1 cellular context compared by ENCODE assay signal in genomic region chr16:75254359-75254837, GRCh38.
TF ChIP-seq lines count a peak whose summit lies in the region.

No MANE protein-coding gene starts in this region.

TF ChIP-seq in HepG2, 621 proteins besides CTCF, POLR2A, EP300 and RAD21:
- TF ChIP-seq ZFP1 (CRISPR knock-in tag; IDR thresholded peaks at IDR 0.05) (no peak), MAFG (CRISPR knock-in tag; IDR thresholded peaks at IDR 0.05) (no peak), TOPORS (CRISPR knock-in tag; IDR thresholded peaks at IDR 0.05) (no peak), MZF1 (CRISPR knock-in tag; IDR thresholded peaks at IDR 0.05; ENCODE audit: borderline replicate concordance) (no peak), ZNF776 (CRISPR knock-in tag; IDR thresholded peaks at IDR 0.05) (no peak), GATAD1 (CRISPR knock-in tag; IDR thresholded peaks at IDR 0.05) (no peak)
- TF ChIP-seq, protein P1, sequence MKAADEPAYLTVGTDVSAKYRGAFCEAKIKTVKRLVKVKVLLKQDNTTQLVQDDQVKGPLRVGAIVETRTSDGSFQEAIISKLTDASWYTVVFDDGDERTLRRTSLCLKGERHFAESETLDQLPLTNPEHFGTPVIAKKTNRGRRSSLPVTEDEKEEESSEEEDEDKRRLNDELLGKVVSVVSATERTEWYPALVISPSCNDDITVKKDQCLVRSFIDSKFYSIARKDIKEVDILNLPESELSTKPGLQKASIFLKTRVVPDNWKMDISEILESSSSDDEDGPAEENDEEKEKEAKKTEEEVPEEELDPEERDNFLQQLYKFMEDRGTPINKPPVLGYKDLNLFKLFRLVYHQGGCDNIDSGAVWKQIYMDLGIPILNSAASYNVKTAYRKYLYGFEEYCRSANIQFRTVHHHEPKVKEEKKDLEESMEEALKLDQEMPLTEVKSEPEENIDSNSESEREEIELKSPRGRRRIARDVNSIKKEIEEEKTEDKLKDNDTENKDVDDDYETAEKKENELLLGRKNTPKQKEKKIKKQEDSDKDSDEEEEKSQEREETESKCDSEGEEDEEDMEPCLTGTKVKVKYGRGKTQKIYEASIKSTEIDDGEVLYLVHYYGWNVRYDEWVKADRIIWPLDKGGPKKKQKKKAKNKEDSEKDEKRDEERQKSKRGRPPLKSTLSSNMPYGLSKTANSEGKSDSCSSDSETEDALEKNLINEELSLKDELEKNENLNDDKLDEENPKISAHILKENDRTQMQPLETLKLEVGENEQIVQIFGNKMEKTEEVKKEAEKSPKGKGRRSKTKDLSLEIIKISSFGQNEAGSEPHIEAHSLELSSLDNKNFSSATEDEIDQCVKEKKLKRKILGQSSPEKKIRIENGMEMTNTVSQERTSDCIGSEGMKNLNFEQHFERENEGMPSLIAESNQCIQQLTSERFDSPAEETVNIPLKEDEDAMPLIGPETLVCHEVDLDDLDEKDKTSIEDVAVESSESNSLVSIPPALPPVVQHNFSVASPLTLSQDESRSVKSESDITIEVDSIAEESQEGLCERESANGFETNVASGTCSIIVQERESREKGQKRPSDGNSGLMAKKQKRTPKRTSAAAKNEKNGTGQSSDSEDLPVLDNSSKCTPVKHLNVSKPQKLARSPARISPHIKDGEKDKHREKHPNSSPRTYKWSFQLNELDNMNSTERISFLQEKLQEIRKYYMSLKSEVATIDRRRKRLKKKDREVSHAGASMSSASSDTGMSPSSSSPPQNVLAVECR (CRISPR knock-in tag; IDR thresholded peaks at IDR 0.05; ENCODE audit: borderline replicate concordance), result 0 out of 2 replicates have a peak, but pooled peaks have one; percentile 33
